Comparison of ENCODE assay signal across 8 cellular contexts in genomic region chr1:216601427-216601751, GRCh38.
DNase-seq lines count a peak whose midpoint lies in the region; ATAC-seq and TF ChIP-seq lines count a peak whose summit lies in the region.

No MANE protein-coding gene starts in this region.

- no peaks in the 10 kb centered on the region for H3K27me3 ChIP-seq in KMS-11 (ENCODE audit: insufficient read depth, low read depth)
- H3K27me3 ChIP-seq in esophagus (ENCODE audit: control insufficient read depth in 1 of 2, insufficient read depth in 2 of 2, low read length in 2 of 2): no peaks in the 10 kb centered on the region

- H3K27ac ChIP-seq in KMS-11: peak overlapping the region; percentile 60
- H3K27ac ChIP-seq in esophagus (ENCODE audit: low read depth in 2 of 2, low read length in 1 of 2): peak overlapping the region; percentile 89 to 92

- no peaks in the 10 kb centered on the region for H3K36me3 Mint-ChIP-seq in osteocyte (ENCODE audit: unreplicated experiment)
- no peaks in the 10 kb centered on the region for H3K36me3 Mint-ChIP-seq in stimulated activated effector memory CD8-positive, alpha-beta T cell treated with anti-CD3 and anti-CD28 coated beads, Interleukin-12 subunit alpha, Interleukin-12 subunit beta, amount 100 ng/mL, for 72 hours

- no peaks in the 10 kb centered on the region for H4K20me1 ChIP-seq in KMS-11 (ENCODE audit: insufficient read depth)

- peak overlapping the region; percentile 75 for H3K27ac Mint-ChIP-seq in osteocyte (ENCODE audit: unreplicated experiment)
- H3K27ac Mint-ChIP-seq in stimulated activated effector memory CD8-positive, alpha-beta T cell treated with anti-CD3 and anti-CD28 coated beads, Interleukin-12 subunit alpha, Interleukin-12 subunit beta, amount 100 ng/mL, for 72 hours: no peak overlapping the region

- peak overlapping the region; percentile 79 for H3K4me3 Mint-ChIP-seq in osteocyte (ENCODE audit: unreplicated experiment)
- no peak overlapping the region for H3K4me3 Mint-ChIP-seq in stimulated activated effector memory CD8-positive, alpha-beta T cell treated with anti-CD3 and anti-CD28 coated beads, Interleukin-12 subunit alpha, Interleukin-12 subunit beta, amount 100 ng/mL, for 72 hours

- peaks cover 38% of the 10 kb centered on the region for H3K27me3 Mint-ChIP-seq in osteocyte (ENCODE audit: unreplicated experiment)

- WGBS in esophagus, 2 donors: 9 to 10% methylated on average over 7 of the region's 7 CpGs

- H3K36me3 ChIP-seq in ES-I3 (ENCODE audit: insufficient read depth, low read length): no peaks in the 10 kb centered on the region
- H3K36me3 ChIP-seq in KMS-11 (ENCODE audit: insufficient read depth): no peaks in the 10 kb centered on the region
- no peaks in the 10 kb centered on the region for H3K36me3 ChIP-seq in esophagus (ENCODE audit: control insufficient read depth in 2 of 2, insufficient read depth in 2 of 2, low read length in 1 of 2)

- no peak for TF ChIP-seq CTCF in KMS-11 (conservative IDR thresholded peaks at IDR 0.05; ENCODE audit: low read depth, low read length)
- no peak for TF ChIP-seq CTCF in osteocyte (IDR thresholded peaks at IDR 0.05)

- H3K9ac ChIP-seq in ES-I3 (ENCODE audit: low read depth, low read length): peak overlapping the region; percentile 83; the same call in 1 of the 2 replicates
- H3K9ac ChIP-seq in KMS-11: peak overlapping the region; percentile 85

- peak overlapping the region; percentile 84 for H3K4me2 ChIP-seq in KMS-11

- no peak for ATAC-seq in stimulated activated effector memory CD8-positive, alpha-beta T cell treated with anti-CD3 and anti-CD28 coated beads, Interleukin-12 subunit alpha, Interleukin-12 subunit beta, amount 100 ng/mL, for 72 hours

- H3K4me1 ChIP-seq in ES-I3 (ENCODE audit: insufficient read depth, low read length) (peaks cover 10% of the 10 kb centered on the region; the same call in 1 of the 2 replicates), KMS-11 (ENCODE audit: low read depth, poor library complexity, severe bottlenecking) (peaks cover 12% of the 10 kb centered on the region), esophagus (ENCODE audit: control insufficient read depth in 2 of 2, insufficient read depth in 2 of 2, low read length in 1 of 2) (no peaks in the 10 kb centered on the region)

- H3K4me3 ChIP-seq in KMS-11 (IDR thresholded peaks at IDR 0.05; ENCODE audit: insufficient read depth, low read depth, low read length) (peak overlapping the region; percentile 93), esophagus (ENCODE audit: low read depth in 1 of 2, low read length in 2 of 2) (peak overlapping the region; percentile 77 to 78)

- DNase-seq in osteocyte (ENCODE audit: extremely low spot score, unreplicated experiment) (no peak), NCI-H187 treated with DMSO at 0.1 percent for 48 hours (lab: John Stamatoyannopoulos, UW) (no peak), DMS53 (lab: John Stamatoyannopoulos, UW) (no peak), NCI-H345 treated with DMSO at 0.1 percent for 48 hours (lab: John Stamatoyannopoulos, UW; ENCODE audit: unreplicated experiment) (no peak)
- DNase-seq in stimulated activated effector memory CD8-positive, alpha-beta T cell treated with anti-CD3 and anti-CD28 coated beads, Interleukin-12 subunit alpha, Interleukin-12 subunit beta, amount 100 ng/mL, for 72 hours (ENCODE audit: low spot score in 2 of 2): no peak

- H3K9me3 ChIP-seq in ES-I3 (ENCODE audit: control insufficient read depth, insufficient read depth, low read length) (no peaks in the 10 kb centered on the region), esophagus (ENCODE audit: control insufficient read depth in 2 of 2, insufficient read depth in 1 of 2, low read depth in 1 of 2, low read length in 1 of 2) (no peaks in the 10 kb centered on the region)

- H3K9me3 Mint-ChIP-seq in osteocyte (ENCODE audit: unreplicated experiment): no peaks in the 10 kb centered on the region
- peaks cover 3% of the 10 kb centered on the region for H3K9me3 Mint-ChIP-seq in stimulated activated effector memory CD8-positive, alpha-beta T cell treated with anti-CD3 and anti-CD28 coated beads, Interleukin-12 subunit alpha, Interleukin-12 subunit beta, amount 100 ng/mL, for 72 hours

- H3K79me2 ChIP-seq in KMS-11 (ENCODE audit: insufficient read depth, low read depth): no peaks in the 10 kb centered on the region

- peak overlapping the region; percentile 97 for H2AFZ ChIP-seq in KMS-11 (ENCODE audit: low read depth)

- peaks cover 11% of the 10 kb centered on the region for H3K4me1 Mint-ChIP-seq in osteocyte (ENCODE audit: unreplicated experiment)
- H3K4me1 Mint-ChIP-seq in stimulated activated effector memory CD8-positive, alpha-beta T cell treated with anti-CD3 and anti-CD28 coated beads, Interleukin-12 subunit alpha, Interleukin-12 subunit beta, amount 100 ng/mL, for 72 hours: no peaks in the 10 kb centered on the region
